ENCODE assay signal across 1 cellular context in genomic region chr4:8439168-8439567, GRCh38.
TF ChIP-seq lines count a peak whose summit lies in the region.

No MANE protein-coding gene starts in this region.

TF ChIP-seq in HepG2, 621 proteins besides CTCF, POLR2A, EP300 and RAD21:
- TF ChIP-seq ZFY (CRISPR knock-in tag; IDR thresholded peaks at IDR 0.05) (no peak), TFAP4 (IDR thresholded peaks at IDR 0.05; ENCODE audit: borderline replicate concordance, low read depth) (peak; percentile 32; the same call in 1 of the 2 replicates)
TF ChIP-seq in HepG2: peak in this region for 1.
